In the genomic region with DNA sequence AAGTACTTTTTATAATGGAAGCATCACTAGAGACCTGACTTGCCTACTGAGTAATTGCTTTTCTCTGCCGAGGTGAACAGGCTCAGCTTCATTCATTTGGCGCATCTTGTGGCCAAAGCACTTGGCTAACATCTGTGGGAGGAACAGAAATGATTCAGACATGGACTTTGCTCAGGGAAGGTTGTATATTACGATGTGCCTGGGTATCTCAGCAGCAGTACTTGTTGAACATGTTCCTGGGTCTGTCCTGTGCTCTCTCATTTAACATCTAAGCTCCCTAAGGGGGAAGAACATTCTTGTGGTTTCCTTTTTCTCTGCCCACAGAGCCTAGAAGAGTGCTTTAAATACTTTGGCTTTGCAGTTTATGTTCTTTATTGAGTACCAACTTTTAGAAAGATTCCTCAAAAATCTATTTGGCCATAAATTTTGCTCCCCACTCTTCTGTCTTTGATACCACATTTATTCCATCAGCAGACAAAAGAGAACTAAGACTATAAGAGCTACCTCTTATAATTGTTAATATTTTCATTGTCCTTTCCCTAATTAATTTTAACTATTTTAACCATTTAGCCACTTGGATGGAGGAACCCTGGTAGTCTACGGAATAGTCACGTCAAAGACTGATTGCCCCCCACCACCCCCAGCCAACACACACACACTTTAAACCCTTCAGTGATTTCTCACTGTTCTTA, we compare ENCODE assay signal across 1 cellular context.
A peak's percentile ranks its signal among the peaks of the same experiment; 100 is the strongest.
TF ChIP-seq lines count a peak whose summit lies in the region.

No MANE protein-coding gene starts in this region.

TF ChIP-seq in HepG2, 621 proteins besides CTCF, POLR2A, EP300 and RAD21 (continued from another document and continues in another):
- TF ChIP-seq HNF4A (CRISPR knock-in tag; IDR thresholded peaks at IDR 0.05): peak; percentile 91
- TF ChIP-seq, protein P1, sequence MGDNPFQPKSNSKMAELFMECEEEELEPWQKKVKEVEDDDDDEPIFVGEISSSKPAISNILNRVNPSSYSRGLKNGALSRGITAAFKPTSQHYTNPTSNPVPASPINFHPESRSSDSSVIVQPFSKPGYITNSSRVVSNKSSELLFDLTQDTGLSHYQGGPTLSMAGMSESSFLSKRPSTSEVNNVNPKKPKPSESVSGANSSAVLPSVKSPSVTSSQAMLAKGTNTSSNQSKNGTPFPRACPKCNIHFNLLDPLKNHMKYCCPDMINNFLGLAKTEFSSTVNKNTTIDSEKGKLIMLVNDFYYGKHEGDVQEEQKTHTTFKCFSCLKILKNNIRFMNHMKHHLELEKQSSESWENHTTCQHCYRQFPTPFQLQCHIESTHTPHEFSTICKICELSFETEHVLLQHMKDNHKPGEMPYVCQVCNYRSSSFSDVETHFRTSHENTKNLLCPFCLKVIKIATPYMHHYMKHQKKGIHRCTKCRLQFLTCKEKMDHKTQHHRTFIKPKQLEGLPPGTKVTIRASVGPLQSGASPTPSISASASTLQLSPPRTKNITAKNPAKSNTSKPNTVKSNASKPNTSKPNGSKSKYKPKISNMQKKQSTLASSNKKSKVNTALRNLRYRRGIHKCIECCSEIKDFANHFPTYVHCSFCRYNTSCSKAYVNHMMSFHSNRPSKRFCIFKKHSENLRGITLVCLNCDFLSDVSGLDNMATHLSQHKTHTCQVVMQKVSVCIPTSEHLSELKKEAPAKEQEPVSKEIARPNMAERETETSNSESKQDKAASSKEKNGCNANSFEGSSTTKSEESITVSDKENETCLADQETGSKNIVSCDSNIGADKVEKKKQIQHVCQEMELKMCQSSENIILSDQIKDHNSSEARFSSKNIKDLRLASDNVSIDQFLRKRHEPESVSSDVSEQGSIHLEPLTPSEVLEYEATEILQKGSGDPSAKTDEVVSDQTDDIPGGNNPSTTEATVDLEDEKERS (CRISPR knock-in tag; IDR thresholded peaks at IDR 0.05): peak; percentile 78; the same call in 1 of the 2 replicates
- peak; percentile 90 for TF ChIP-seq POLR2G (IDR thresholded peaks at IDR 0.05; ENCODE audit: low read depth, low read length)
- TF ChIP-seq CBX5 (CRISPR knock-in tag; IDR thresholded peaks at IDR 0.05; ENCODE audit: borderline replicate concordance): peak; percentile 94
- 0 out of 2 replicates have a peak, but pooled peaks have one; percentile 48 for TF ChIP-seq BCL6 (CRISPR knock-in tag; IDR thresholded peaks at IDR 0.05)
- peak; percentile 40; the same call in 1 of the 2 replicates for TF ChIP-seq NCOA2 (CRISPR knock-in tag; IDR thresholded peaks at IDR 0.05)
- TF ChIP-seq, protein P2, sequence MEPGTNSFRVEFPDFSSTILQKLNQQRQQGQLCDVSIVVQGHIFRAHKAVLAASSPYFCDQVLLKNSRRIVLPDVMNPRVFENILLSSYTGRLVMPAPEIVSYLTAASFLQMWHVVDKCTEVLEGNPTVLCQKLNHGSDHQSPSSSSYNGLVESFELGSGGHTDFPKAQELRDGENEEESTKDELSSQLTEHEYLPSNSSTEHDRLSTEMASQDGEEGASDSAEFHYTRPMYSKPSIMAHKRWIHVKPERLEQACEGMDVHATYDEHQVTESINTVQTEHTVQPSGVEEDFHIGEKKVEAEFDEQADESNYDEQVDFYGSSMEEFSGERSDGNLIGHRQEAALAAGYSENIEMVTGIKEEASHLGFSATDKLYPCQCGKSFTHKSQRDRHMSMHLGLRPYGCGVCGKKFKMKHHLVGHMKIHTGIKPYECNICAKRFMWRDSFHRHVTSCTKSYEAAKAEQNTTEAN (CRISPR knock-in tag; conservative IDR thresholded peaks at IDR 0.05): 0 out of 2 replicates have a peak, but pooled peaks have one; percentile 46
- TF ChIP-seq ZNF12 (CRISPR knock-in tag; IDR thresholded peaks at IDR 0.05): peak; percentile 95
- TF ChIP-seq ZNF24 (IDR thresholded peaks at IDR 0.05): peak; percentile 58; the same call in 1 of the 2 replicates
- peak; percentile 69; the same call in 1 of the 2 replicates for TF ChIP-seq FOXK1 (CRISPR knock-in tag; IDR thresholded peaks at IDR 0.05; ENCODE audit: borderline replicate concordance, low read depth)
- peak; percentile 84; the same call in 1 of the 2 replicates for TF ChIP-seq ZNF33A (CRISPR knock-in tag; IDR thresholded peaks at IDR 0.05; ENCODE audit: borderline replicate concordance)
- TF ChIP-seq ARNT2 (CRISPR knock-in tag; IDR thresholded peaks at IDR 0.05; ENCODE audit: low read depth): peak; percentile 59; the same call in 1 of the 2 replicates
- TF ChIP-seq, protein P3, sequence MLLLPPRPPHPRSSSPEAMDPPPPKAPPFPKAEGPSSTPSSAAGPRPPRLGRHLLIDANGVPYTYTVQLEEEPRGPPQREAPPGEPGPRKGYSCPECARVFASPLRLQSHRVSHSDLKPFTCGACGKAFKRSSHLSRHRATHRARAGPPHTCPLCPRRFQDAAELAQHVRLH (CRISPR knock-in tag; IDR thresholded peaks at IDR 0.05; ENCODE audit: borderline replicate concordance, low read depth): peak; percentile 8; the same call in 1 of the 2 replicates
- TF ChIP-seq, protein P4, sequence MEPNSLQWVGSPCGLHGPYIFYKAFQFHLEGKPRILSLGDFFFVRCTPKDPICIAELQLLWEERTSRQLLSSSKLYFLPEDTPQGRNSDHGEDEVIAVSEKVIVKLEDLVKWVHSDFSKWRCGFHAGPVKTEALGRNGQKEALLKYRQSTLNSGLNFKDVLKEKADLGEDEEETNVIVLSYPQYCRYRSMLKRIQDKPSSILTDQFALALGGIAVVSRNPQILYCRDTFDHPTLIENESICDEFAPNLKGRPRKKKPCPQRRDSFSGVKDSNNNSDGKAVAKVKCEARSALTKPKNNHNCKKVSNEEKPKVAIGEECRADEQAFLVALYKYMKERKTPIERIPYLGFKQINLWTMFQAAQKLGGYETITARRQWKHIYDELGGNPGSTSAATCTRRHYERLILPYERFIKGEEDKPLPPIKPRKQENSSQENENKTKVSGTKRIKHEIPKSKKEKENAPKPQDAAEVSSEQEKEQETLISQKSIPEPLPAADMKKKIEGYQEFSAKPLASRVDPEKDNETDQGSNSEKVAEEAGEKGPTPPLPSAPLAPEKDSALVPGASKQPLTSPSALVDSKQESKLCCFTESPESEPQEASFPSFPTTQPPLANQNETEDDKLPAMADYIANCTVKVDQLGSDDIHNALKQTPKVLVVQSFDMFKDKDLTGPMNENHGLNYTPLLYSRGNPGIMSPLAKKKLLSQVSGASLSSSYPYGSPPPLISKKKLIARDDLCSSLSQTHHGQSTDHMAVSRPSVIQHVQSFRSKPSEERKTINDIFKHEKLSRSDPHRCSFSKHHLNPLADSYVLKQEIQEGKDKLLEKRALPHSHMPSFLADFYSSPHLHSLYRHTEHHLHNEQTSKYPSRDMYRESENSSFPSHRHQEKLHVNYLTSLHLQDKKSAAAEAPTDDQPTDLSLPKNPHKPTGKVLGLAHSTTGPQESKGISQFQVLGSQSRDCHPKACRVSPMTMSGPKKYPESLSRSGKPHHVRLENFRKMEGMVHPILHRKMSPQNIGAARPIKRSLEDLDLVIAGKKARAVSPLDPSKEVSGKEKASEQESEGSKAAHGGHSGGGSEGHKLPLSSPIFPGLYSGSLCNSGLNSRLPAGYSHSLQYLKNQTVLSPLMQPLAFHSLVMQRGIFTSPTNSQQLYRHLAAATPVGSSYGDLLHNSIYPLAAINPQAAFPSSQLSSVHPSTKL (CRISPR knock-in tag; IDR thresholded peaks at IDR 0.05): peak; percentile 97
- TF ChIP-seq, protein P5, sequence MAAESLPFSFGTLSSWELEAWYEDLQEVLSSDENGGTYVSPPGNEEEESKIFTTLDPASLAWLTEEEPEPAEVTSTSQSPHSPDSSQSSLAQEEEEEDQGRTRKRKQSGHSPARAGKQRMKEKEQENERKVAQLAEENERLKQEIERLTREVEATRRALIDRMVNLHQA (CRISPR knock-in tag; IDR thresholded peaks at IDR 0.05): no peak
- peak; percentile 12; the same call in 1 of the 2 replicates for TF ChIP-seq ZNF160 (CRISPR knock-in tag; IDR thresholded peaks at IDR 0.05)
- no peak for TF ChIP-seq ZFP90 (CRISPR knock-in tag; IDR thresholded peaks at IDR 0.05; ENCODE audit: borderline replicate concordance)
- TF ChIP-seq ZBTB20 (CRISPR knock-in tag; IDR thresholded peaks at IDR 0.05; ENCODE audit: borderline replicate concordance, low read depth): peak; percentile 74
- TF ChIP-seq SETDB1 (CRISPR knock-in tag; IDR thresholded peaks at IDR 0.05; ENCODE audit: borderline replicate concordance): no peak
- TF ChIP-seq, protein P6, sequence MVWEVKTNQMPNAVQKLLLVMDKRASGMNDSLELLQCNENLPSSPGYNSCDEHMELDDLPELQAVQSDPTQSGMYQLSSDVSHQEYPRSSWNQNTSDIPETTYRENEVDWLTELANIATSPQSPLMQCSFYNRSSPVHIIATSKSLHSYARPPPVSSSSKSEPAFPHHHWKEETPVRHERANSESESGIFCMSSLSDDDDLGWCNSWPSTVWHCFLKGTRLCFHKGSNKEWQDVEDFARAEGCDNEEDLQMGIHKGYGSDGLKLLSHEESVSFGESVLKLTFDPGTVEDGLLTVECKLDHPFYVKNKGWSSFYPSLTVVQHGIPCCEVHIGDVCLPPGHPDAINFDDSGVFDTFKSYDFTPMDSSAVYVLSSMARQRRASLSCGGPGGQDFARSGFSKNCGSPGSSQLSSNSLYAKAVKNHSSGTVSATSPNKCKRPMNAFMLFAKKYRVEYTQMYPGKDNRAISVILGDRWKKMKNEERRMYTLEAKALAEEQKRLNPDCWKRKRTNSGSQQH (CRISPR knock-in tag; IDR thresholded peaks at IDR 0.05; ENCODE audit: low read depth): peak; percentile 89
- peak; percentile 73; the same call in 1 of the 2 replicates for TF ChIP-seq RXRB (CRISPR knock-in tag; IDR thresholded peaks at IDR 0.05; ENCODE audit: borderline replicate concordance)
- TF ChIP-seq, protein P7, sequence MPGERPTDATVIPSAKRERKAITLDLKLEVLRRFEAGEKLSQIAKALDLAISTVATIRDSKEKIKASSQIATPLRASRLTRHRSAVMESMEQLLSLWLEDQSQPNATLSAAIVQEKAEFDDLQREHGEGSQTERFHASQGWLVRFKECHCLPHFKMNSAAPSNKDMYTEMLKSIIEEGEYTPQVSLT (CRISPR knock-in tag; IDR thresholded peaks at IDR 0.05; ENCODE audit: borderline replicate concordance, low read depth): no peak
- TF ChIP-seq IKZF4 (CRISPR knock-in tag; IDR thresholded peaks at IDR 0.05; ENCODE audit: borderline replicate concordance, low read depth, not compliant biosample characterization): peak; percentile 52
- no peak for TF ChIP-seq PITX1 (CRISPR knock-in tag; IDR thresholded peaks at IDR 0.05)
- 0 out of 2 replicates have a peak, but pooled peaks have one; percentile 44 for TF ChIP-seq RELA (CRISPR knock-in tag; IDR thresholded peaks at IDR 0.05)
- TF ChIP-seq, protein P8, sequence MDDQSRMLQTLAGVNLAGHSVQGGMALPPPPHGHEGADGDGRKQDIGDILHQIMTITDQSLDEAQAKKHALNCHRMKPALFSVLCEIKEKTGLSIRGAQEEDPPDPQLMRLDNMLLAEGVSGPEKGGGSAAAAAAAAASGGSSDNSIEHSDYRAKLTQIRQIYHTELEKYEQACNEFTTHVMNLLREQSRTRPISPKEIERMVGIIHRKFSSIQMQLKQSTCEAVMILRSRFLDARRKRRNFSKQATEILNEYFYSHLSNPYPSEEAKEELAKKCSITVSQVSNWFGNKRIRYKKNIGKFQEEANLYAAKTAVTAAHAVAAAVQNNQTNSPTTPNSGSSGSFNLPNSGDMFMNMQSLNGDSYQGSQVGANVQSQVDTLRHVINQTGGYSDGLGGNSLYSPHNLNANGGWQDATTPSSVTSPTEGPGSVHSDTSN (CRISPR knock-in tag; IDR thresholded peaks at IDR 0.05; ENCODE audit: borderline replicate concordance): no peak
- TF ChIP-seq ZEB1 (IDR thresholded peaks at IDR 0.05; ENCODE audit: insufficient replicate concordance, low read depth): no peak
- TF ChIP-seq, protein P9, sequence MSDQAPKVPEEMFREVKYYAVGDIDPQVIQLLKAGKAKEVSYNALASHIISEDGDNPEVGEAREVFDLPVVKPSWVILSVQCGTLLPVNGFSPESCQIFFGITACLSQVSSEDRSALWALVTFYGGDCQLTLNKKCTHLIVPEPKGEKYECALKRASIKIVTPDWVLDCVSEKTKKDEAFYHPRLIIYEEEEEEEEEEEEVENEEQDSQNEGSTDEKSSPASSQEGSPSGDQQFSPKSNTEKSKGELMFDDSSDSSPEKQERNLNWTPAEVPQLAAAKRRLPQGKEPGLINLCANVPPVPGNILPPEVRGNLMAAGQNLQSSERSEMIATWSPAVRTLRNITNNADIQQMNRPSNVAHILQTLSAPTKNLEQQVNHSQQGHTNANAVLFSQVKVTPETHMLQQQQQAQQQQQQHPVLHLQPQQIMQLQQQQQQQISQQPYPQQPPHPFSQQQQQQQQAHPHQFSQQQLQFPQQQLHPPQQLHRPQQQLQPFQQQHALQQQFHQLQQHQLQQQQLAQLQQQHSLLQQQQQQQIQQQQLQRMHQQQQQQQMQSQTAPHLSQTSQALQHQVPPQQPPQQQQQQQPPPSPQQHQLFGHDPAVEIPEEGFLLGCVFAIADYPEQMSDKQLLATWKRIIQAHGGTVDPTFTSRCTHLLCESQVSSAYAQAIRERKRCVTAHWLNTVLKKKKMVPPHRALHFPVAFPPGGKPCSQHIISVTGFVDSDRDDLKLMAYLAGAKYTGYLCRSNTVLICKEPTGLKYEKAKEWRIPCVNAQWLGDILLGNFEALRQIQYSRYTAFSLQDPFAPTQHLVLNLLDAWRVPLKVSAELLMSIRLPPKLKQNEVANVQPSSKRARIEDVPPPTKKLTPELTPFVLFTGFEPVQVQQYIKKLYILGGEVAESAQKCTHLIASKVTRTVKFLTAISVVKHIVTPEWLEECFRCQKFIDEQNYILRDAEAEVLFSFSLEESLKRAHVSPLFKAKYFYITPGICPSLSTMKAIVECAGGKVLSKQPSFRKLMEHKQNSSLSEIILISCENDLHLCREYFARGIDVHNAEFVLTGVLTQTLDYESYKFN (CRISPR knock-in tag; conservative IDR thresholded peaks at IDR 0.05): peak; percentile 52; the same call in 1 of the 2 replicates
- TF ChIP-seq ZBTB7B (CRISPR knock-in tag; IDR thresholded peaks at IDR 0.05): no peak
- no peak for TF ChIP-seq ZSCAN31 (CRISPR knock-in tag; IDR thresholded peaks at IDR 0.05; ENCODE audit: low read depth)
- TF ChIP-seq SSRP1 (CRISPR knock-in tag; IDR thresholded peaks at IDR 0.05): peak; percentile 50; the same call in 1 of the 2 replicates
- TF ChIP-seq, protein P10, sequence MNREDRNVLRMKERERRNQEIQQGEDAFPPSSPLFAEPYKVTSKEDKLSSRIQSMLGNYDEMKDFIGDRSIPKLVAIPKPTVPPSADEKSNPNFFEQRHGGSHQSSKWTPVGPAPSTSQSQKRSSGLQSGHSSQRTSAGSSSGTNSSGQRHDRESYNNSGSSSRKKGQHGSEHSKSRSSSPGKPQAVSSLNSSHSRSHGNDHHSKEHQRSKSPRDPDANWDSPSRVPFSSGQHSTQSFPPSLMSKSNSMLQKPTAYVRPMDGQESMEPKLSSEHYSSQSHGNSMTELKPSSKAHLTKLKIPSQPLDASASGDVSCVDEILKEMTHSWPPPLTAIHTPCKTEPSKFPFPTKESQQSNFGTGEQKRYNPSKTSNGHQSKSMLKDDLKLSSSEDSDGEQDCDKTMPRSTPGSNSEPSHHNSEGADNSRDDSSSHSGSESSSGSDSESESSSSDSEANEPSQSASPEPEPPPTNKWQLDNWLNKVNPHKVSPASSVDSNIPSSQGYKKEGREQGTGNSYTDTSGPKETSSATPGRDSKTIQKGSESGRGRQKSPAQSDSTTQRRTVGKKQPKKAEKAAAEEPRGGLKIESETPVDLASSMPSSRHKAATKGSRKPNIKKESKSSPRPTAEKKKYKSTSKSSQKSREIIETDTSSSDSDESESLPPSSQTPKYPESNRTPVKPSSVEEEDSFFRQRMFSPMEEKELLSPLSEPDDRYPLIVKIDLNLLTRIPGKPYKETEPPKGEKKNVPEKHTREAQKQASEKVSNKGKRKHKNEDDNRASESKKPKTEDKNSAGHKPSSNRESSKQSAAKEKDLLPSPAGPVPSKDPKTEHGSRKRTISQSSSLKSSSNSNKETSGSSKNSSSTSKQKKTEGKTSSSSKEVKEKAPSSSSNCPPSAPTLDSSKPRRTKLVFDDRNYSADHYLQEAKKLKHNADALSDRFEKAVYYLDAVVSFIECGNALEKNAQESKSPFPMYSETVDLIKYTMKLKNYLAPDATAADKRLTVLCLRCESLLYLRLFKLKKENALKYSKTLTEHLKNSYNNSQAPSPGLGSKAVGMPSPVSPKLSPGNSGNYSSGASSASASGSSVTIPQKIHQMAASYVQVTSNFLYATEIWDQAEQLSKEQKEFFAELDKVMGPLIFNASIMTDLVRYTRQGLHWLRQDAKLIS (CRISPR knock-in tag; IDR thresholded peaks at IDR 0.05): 0 out of 2 replicates have a peak, but pooled peaks have one; percentile 25
- TF ChIP-seq ZKSCAN8 (CRISPR knock-in tag; IDR thresholded peaks at IDR 0.05; ENCODE audit: borderline replicate concordance): peak; percentile 88
